ENCODE assay signal across 11 cellular contexts in the genomic region with DNA sequence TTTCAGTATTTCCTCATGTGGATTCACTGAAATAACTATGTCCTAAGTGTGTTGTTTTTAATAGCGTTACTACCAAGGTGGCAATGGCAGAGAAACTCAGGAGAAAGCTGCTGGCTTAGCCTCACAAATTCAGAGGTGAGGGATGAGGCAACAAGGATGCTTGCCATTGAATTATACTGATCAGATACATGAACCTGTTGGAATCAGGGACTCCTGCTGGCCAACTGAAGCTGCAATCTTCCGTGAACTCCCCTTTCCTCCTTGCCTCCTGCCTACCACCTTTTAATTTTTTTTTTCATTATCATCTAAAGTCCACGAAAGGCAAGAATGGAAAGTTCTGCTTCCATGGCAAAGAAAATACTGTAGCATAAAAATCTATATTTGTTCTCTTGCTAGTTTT.
DNase-seq lines count a peak whose midpoint lies in the region; ATAC-seq and TF ChIP-seq lines count a peak whose summit lies in the region.
"Had no signal": no experiment of that assay in that cellular context is flagged by ENCODE, and none has a peak within 500 bp of the region (broad histone marks: within the 10 kb centered on the region; RNA-seq: fewer than 3 reads in every experiment).

No MANE protein-coding gene starts in this region.

- ATAC-seq in HG02763 (IDR thresholded peaks at IDR 0.05; ENCODE audit: unreplicated experiment) (no peak), HG02610 (IDR thresholded peaks at IDR 0.05; ENCODE audit: unreplicated experiment) (no peak)
- ATAC-seq: stimulated activated naive CD8-positive, alpha-beta T cell treated with anti-CD3 and anti-CD28 coated beads, Interleukin-15, Interleukin-2, amounts not matched to agents 100 U/mL and 50 U/mL, for 24 hours had no signal

- in situ Hi-C loops in astrocyte of the cerebellum (cut with HindIII; ENCODE audit: low sequenced_read_pairs), result no loop called here

- H3K4me3 ChIP-seq in astrocyte of the cerebellum (ENCODE audit: low read depth, low read length), result no peak overlapping the region
- no peak overlapping the region for H3K4me3 ChIP-seq in skin epidermis

- TF ChIP-seq CTCF in astrocyte of the cerebellum (IDR thresholded peaks at IDR 0.05; ENCODE audit: low read depth, low read length, missing control alignments), result peak; percentile 13

- H3K27ac ChIP-seq in skin epidermis, result peak overlapping the region in 12 of 21 experiments; percentile 30 to 80 (median 64)

- DNase-seq in HT-29 (ENCODE audit: low spot score) (peak; percentile 11), astrocyte of the cerebellum (ENCODE audit: low read depth) (no peak), iris pigment epithelial cell (ENCODE audit: low read depth) (peak; percentile 12), NCI-H526 treated with DMSO at 0.1 percent for 48 hours (lab: John Stamatoyannopoulos, UW) (no peak), T-helper 9 cell (no peak)
- DNase-seq: activated CD4-positive, CD25-positive, alpha-beta regulatory T cell treated with anti-CD3 and anti-CD28 coated beads, Interleukin-2, amount 50 U/mL, for 72 hours; activated naive CD4-positive, alpha-beta T cell treated with anti-CD3 and anti-CD28 coated beads for 36 hours; stimulated activated naive CD8-positive, alpha-beta T cell treated with anti-CD3 and anti-CD28 coated beads, Interleukin-15, Interleukin-2, amounts not matched to agents 100 U/mL and 50 U/mL, for 24 hours had no signal

Comparison
In these comparisons a context has a peak if more than half of its experiments do, and no peak if none do; other contexts are left out.
1. DNase-seq: peak in HT-29 (single experiment) and iris pigment epithelial cell (single experiment); none in astrocyte of the cerebellum (single experiment), NCI-H526 treated with DMSO at 0.1 percent for 48 hours (single experiment) and T-helper 9 cell (single experiment).